ENCODE assay signal across 8 cellular contexts in genomic region chr11:118895093-118896039, GRCh38. TPM values are rescaled to one million over a fixed set of nuclear protein-coding genes. Genes with fewer than 3 reads are reported as not detected.
DNase-seq lines count a peak whose midpoint lies in the region; ATAC-seq and TF ChIP-seq lines count a peak whose summit lies in the region.

No MANE protein-coding gene starts in this region.

- H3K36me3 ChIP-seq in neutrophil (no peaks in the 10 kb centered on the region), SJCRH30 (no peaks in the 10 kb centered on the region)

- H3K9me3 ChIP-seq in neutrophil (no peaks in the 10 kb centered on the region), SJCRH30 (replicated peaks) (no peaks in the 10 kb centered on the region)

- H3K4me1 ChIP-seq in neutrophil (ENCODE audit: control insufficient read depth in 1 of 2, insufficient read depth in 1 of 2, low read depth in 1 of 2, low read length in 1 of 2) (peaks cover 59 to 68% of the 10 kb centered on the region in 2 experiments), SJCRH30 (no peaks in the 10 kb centered on the region)

- H3K36me3 Mint-ChIP-seq in activated T-helper 1 cell treated with anti-CD3 and anti-CD28 coated beads, Interleukin-12 subunit alpha, Interleukin-12 subunit beta, Interleukin-2, Interleukin-4 antibody, amounts not matched to agents 30 ng/mL and 10 ng/mL and 1 ng/mL, durations not matched to agents 14 hours and 24 hours and 36 hours (ENCODE audit: low read depth): peaks cover 11% of the 10 kb centered on the region

- H3K9me3 Mint-ChIP-seq in activated T-helper 1 cell treated with anti-CD3 and anti-CD28 coated beads, Interleukin-12 subunit alpha, Interleukin-12 subunit beta, Interleukin-2, Interleukin-4 antibody, amounts not matched to agents 30 ng/mL and 10 ng/mL and 1 ng/mL, durations not matched to agents 14 hours and 24 hours and 36 hours: no peaks in the 10 kb centered on the region

- no peak overlapping the region for H3K4me3 ChIP-seq in HL-60 (replicated peaks; ENCODE audit: insufficient read depth, low read length)
- H3K4me3 ChIP-seq in neutrophil (ENCODE audit: low read depth in 1 of 2, low read length in 1 of 2): no peak overlapping the region
- H3K4me3 ChIP-seq in SJCRH30: no peak overlapping the region

- TF ChIP-seq CTCF in HL-60 (IDR thresholded peaks at IDR 0.05; ENCODE audit: insufficient read depth, low read length) (no peak), neutrophil (IDR thresholded peaks at IDR 0.05) (no peak)

- 0 out of 2 replicates have a peak overlapping the region, but pooled peaks have one; percentile 59 for H3K27ac ChIP-seq in HL-60 (replicated peaks)
- H3K27ac ChIP-seq in neutrophil: peak overlapping the region; percentile 90
- no peak overlapping the region for H3K27ac ChIP-seq in SJCRH30

- H3K4me3 Mint-ChIP-seq in activated T-helper 1 cell treated with anti-CD3 and anti-CD28 coated beads, Interleukin-12 subunit alpha, Interleukin-12 subunit beta, Interleukin-2, Interleukin-4 antibody, amounts not matched to agents 30 ng/mL and 10 ng/mL and 1 ng/mL, durations not matched to agents 14 hours and 24 hours and 36 hours: peak overlapping the region; percentile 32

- peak overlapping the region; percentile 81 for H3K27ac Mint-ChIP-seq in activated T-helper 1 cell treated with anti-CD3 and anti-CD28 coated beads, Interleukin-12 subunit alpha, Interleukin-12 subunit beta, Interleukin-2, Interleukin-4 antibody, amounts not matched to agents 30 ng/mL and 10 ng/mL and 1 ng/mL, durations not matched to agents 14 hours and 24 hours and 36 hours

- H3K27me3 ChIP-seq in HL-60 (ENCODE audit: insufficient read depth, poor library complexity, severe bottlenecking) (no peaks in the 10 kb centered on the region), neutrophil (no peaks in the 10 kb centered on the region), SJCRH30 (no peaks in the 10 kb centered on the region)

- intact Hi-C loops in activated T-helper 1 cell treated with anti-CD3 and anti-CD28 coated beads, Interleukin-12 subunit alpha, Interleukin-12 subunit beta, Interleukin-2, Interleukin-4 antibody, amounts not matched to agents 30 ng/mL and 10 ng/mL and 1 ng/mL, durations not matched to agents 14 hours and 24 hours and 36 hours (cut with micrococcal nuclease): loop anchor here (1.0 kb wide), 2 partner anchors 12 to 104 kb away; partner anchors contain the start of genes CXCR5 and DDX6

- peak; percentile 61 for ATAC-seq in GM18861 (IDR thresholded peaks at IDR 0.05; ENCODE audit: unreplicated experiment)

- peaks cover 65% of the 10 kb centered on the region for H3K4me1 Mint-ChIP-seq in activated T-helper 1 cell treated with anti-CD3 and anti-CD28 coated beads, Interleukin-12 subunit alpha, Interleukin-12 subunit beta, Interleukin-2, Interleukin-4 antibody, amounts not matched to agents 30 ng/mL and 10 ng/mL and 1 ng/mL, durations not matched to agents 14 hours and 24 hours and 36 hours (ENCODE audit: low read depth)

- DNase-seq in HL-60 (ENCODE audit: low read depth in 1 of 2, low spot score in 1 of 2) (no peak), dedifferentiated amniotic fluid mesenchymal stem cell (ENCODE audit: extremely low spot score) (no peak), NCI-H82 (lab: John Stamatoyannopoulos, UW) (no peak), SJCRH30 (no peak), NK-92 (lab: John Stamatoyannopoulos, UW; ENCODE audit: unreplicated experiment) (no peak)
- peak; percentile 65 for DNase-seq in activated T-helper 1 cell treated with anti-CD3 and anti-CD28 coated beads, Interleukin-12 subunit alpha, Interleukin-12 subunit beta, Interleukin-2, Interleukin-4 antibody, amounts not matched to agents 30 ng/mL and 10 ng/mL and 1 ng/mL, durations not matched to agents 14 hours and 24 hours and 36 hours (ENCODE audit: low spot score)

- no peaks in the 10 kb centered on the region for H3K27me3 Mint-ChIP-seq in activated T-helper 1 cell treated with anti-CD3 and anti-CD28 coated beads, Interleukin-12 subunit alpha, Interleukin-12 subunit beta, Interleukin-2, Interleukin-4 antibody, amounts not matched to agents 30 ng/mL and 10 ng/mL and 1 ng/mL, durations not matched to agents 14 hours and 24 hours and 36 hours (ENCODE audit: insufficient read depth)

RNA-seq across cellular contexts. Expression of gene CXCR5, which starts 11.7 kb away (rescaled TPM):
- 5.1 and 5.5 TPM in 2 replicates for total RNA-seq in activated T-helper 1 cell treated with anti-CD3 and anti-CD28 coated beads, Interleukin-12 subunit alpha, Interleukin-12 subunit beta, Interleukin-2, Interleukin-4 antibody, amounts not matched to agents 30 ng/mL and 10 ng/mL and 1 ng/mL, durations not matched to agents 14 hours and 24 hours and 36 hours
- not detected in 2 replicates for total RNA-seq in SJCRH30 (2014; rRNA removed; shearing (Covaris generic))

RNA-seq across cellular contexts. Expression of gene BCL9L, which starts 30.4 kb away (rescaled TPM):
- 27.3 and 32.4 TPM in 2 replicates for total RNA-seq in activated T-helper 1 cell treated with anti-CD3 and anti-CD28 coated beads, Interleukin-12 subunit alpha, Interleukin-12 subunit beta, Interleukin-2, Interleukin-4 antibody, amounts not matched to agents 30 ng/mL and 10 ng/mL and 1 ng/mL, durations not matched to agents 14 hours and 24 hours and 36 hours
- total RNA-seq in SJCRH30 (2014; rRNA removed; shearing (Covaris generic)): 2.2 and 4.3 TPM in 2 replicates
